In the genomic region with DNA sequence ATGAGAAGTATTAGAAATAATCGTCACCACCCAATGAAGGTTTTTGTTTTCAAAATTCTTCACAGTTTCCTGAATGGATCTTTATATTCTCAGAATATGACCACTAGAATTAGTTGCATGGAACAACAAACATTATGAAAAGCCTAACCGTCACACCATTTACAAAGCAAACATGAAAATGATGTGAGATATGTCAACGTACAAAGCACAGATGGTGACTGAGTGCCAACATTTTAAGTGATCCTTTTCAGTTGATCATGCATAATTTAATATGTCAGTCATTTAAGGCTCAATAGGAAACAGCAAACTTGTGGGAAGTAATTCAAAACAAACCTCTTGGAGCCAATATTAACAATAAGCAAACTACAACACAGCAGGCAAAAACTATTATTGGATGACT, we compare ENCODE assay signal across 23 cellular contexts.
DNase-seq lines count a peak whose midpoint lies in the region; ATAC-seq and TF ChIP-seq lines count a peak whose summit lies in the region.
"Had no signal": no experiment of that assay in that cellular context is flagged by ENCODE, and none has a peak within 500 bp of the region (broad histone marks: within the 10 kb centered on the region; RNA-seq: fewer than 3 reads in every experiment).

No MANE protein-coding gene starts in this region.

- H3K9me3 Mint-ChIP-seq in glutamatergic neuron (ENCODE audit: unreplicated experiment), result no peaks in the 10 kb centered on the region
- no peaks in the 10 kb centered on the region for H3K9me3 Mint-ChIP-seq in activated naive CD4-positive, alpha-beta T cell treated with anti-CD3 and anti-CD28 coated beads for 36 hours
- H3K9me3 Mint-ChIP-seq: activated CD4-positive, alpha-beta T cell treated with anti-CD3 and anti-CD28 coated beads, Interleukin-2, amount 10 ng/mL, durations not matched to agents 7 days and 5 days; CD8-positive, alpha-beta T cell; memory B cell; stimulated activated naive B cell treated with anti-CD40 and anti-IgM and Interleukin-4, amounts not matched to agents 10 μg/mL and 1 μg/mL and 100 μg/mL, for 72 hours had no signal

- H3K4me1 Mint-ChIP-seq in glutamatergic neuron (ENCODE audit: low read depth, unreplicated experiment), result peaks cover 6% of the 10 kb centered on the region
- H3K4me1 Mint-ChIP-seq in activated naive CD4-positive, alpha-beta T cell treated with anti-CD3 and anti-CD28 coated beads for 36 hours (ENCODE audit: low read depth), result no peaks in the 10 kb centered on the region
- H3K4me1 Mint-ChIP-seq: activated CD4-positive, alpha-beta T cell treated with anti-CD3 and anti-CD28 coated beads, Interleukin-2, amount 10 ng/mL, durations not matched to agents 7 days and 5 days; H9; memory B cell; naive thymus-derived CD8-positive, alpha-beta T cell; stimulated activated naive B cell treated with anti-CD40 and anti-IgM and Interleukin-4, amounts not matched to agents 10 μg/mL and 1 μg/mL and 100 μg/mL, for 72 hours had no signal

- DNase-seq in DMS53 (lab: John Stamatoyannopoulos, UW) (peak; percentile 80), NCI-H1417 treated with DMSO at 0.1 percent for 48 hours (lab: John Stamatoyannopoulos, UW) (peak; percentile 97), NCI-H345 treated with DMSO at 0.1 percent for 48 hours (lab: John Stamatoyannopoulos, UW; ENCODE audit: unreplicated experiment) (peak; percentile 91), glutamatergic neuron (no peak)
- no peak for DNase-seq in activated naive CD4-positive, alpha-beta T cell treated with anti-CD3 and anti-CD28 coated beads for 36 hours
- no peak for DNase-seq in activated T-cell treated with anti-CD3 and anti-CD28 coated beads, Interleukin-2, amount 50 U/mL, for 48 hours
- DNase-seq: activated CD4-positive, alpha-beta T cell treated with anti-CD3 and anti-CD28 coated beads, Interleukin-2, amount 10 ng/mL, durations not matched to agents 7 days and 5 days; activated CD8-positive, alpha-beta memory T cell treated with anti-CD3 and anti-CD28 coated beads, Interleukin-2, amount 50 U/mL, for 4 hours; activated effector memory CD4-positive, alpha-beta T cell treated with anti-CD3 and anti-CD28 coated beads, Interleukin-2, amount 50 U/mL, for 16 hours; amygdala; CD8-positive, alpha-beta T cell; EL; foreskin melanocyte; H9; Kasumi-1; naive thymus-derived CD8-positive, alpha-beta T cell; NCI-H2029; right lobe of liver; stimulated activated naive B cell treated with anti-CD40 and anti-IgM and Interleukin-4, amounts not matched to agents 10 μg/mL and 1 μg/mL and 100 μg/mL, for 72 hours; thyroid gland had no signal

- ATAC-seq in GM18907 (IDR thresholded peaks at IDR 0.05; ENCODE audit: unreplicated experiment) (no peak), GM19463 (IDR thresholded peaks at IDR 0.05; ENCODE audit: unreplicated experiment) (no peak)
- ATAC-seq: CD8-positive, alpha-beta T cell; naive thymus-derived CD8-positive, alpha-beta T cell; right lobe of liver; stimulated activated naive B cell treated with anti-CD40 and anti-IgM and Interleukin-4, amounts not matched to agents 10 μg/mL and 1 μg/mL and 100 μg/mL, for 72 hours had no signal

- no peak for TF ChIP-seq CTCF in glutamatergic neuron (IDR thresholded peaks at IDR 0.05; ENCODE audit: partially characterized antibody, unreplicated experiment)

- H3K27me3 Mint-ChIP-seq in glutamatergic neuron (ENCODE audit: unreplicated experiment), result no peaks in the 10 kb centered on the region
- no peaks in the 10 kb centered on the region for H3K27me3 Mint-ChIP-seq in activated naive CD4-positive, alpha-beta T cell treated with anti-CD3 and anti-CD28 coated beads for 36 hours (ENCODE audit: low read depth)
- H3K27me3 Mint-ChIP-seq: activated CD4-positive, alpha-beta T cell treated with anti-CD3 and anti-CD28 coated beads, Interleukin-2, amount 10 ng/mL, durations not matched to agents 7 days and 5 days; memory B cell; stimulated activated naive B cell treated with anti-CD40 and anti-IgM and Interleukin-4, amounts not matched to agents 10 μg/mL and 1 μg/mL and 100 μg/mL, for 72 hours had no signal

- intact Hi-C loops in activated naive CD4-positive, alpha-beta T cell treated with anti-CD3 and anti-CD28 coated beads for 36 hours (cut with micrococcal nuclease), result no loop called here

- CTCF ChIA-PET in activated naive CD4-positive, alpha-beta T cell treated with anti-CD3 and anti-CD28 coated beads for 36 hours (lab: Charles Lee), result no interaction called here

- peak overlapping the region; percentile 25 for H3K27ac Mint-ChIP-seq in glutamatergic neuron (ENCODE audit: unreplicated experiment)
- no peak overlapping the region for H3K27ac Mint-ChIP-seq in activated naive CD4-positive, alpha-beta T cell treated with anti-CD3 and anti-CD28 coated beads for 36 hours
- H3K27ac Mint-ChIP-seq: activated CD4-positive, alpha-beta T cell treated with anti-CD3 and anti-CD28 coated beads, Interleukin-2, amount 10 ng/mL, durations not matched to agents 7 days and 5 days; CD8-positive, alpha-beta T cell; H9; memory B cell; naive thymus-derived CD8-positive, alpha-beta T cell; stimulated activated naive B cell treated with anti-CD40 and anti-IgM and Interleukin-4, amounts not matched to agents 10 μg/mL and 1 μg/mL and 100 μg/mL, for 72 hours had no signal

- no peaks in the 10 kb centered on the region for H3K36me3 Mint-ChIP-seq in glutamatergic neuron (ENCODE audit: unreplicated experiment)
- H3K36me3 Mint-ChIP-seq in activated naive CD4-positive, alpha-beta T cell treated with anti-CD3 and anti-CD28 coated beads for 36 hours (ENCODE audit: low read depth), result no peaks in the 10 kb centered on the region
- H3K36me3 Mint-ChIP-seq: CD8-positive, alpha-beta T cell; memory B cell; naive thymus-derived CD8-positive, alpha-beta T cell; stimulated activated naive B cell treated with anti-CD40 and anti-IgM and Interleukin-4, amounts not matched to agents 10 μg/mL and 1 μg/mL and 100 μg/mL, for 72 hours had no signal

- H3K4me3 Mint-ChIP-seq in glutamatergic neuron (ENCODE audit: unreplicated experiment), result no peak overlapping the region
- H3K4me3 Mint-ChIP-seq in activated naive CD4-positive, alpha-beta T cell treated with anti-CD3 and anti-CD28 coated beads for 36 hours, result no peak overlapping the region
- H3K4me3 Mint-ChIP-seq: activated CD4-positive, alpha-beta T cell treated with anti-CD3 and anti-CD28 coated beads, Interleukin-2, amount 10 ng/mL, durations not matched to agents 7 days and 5 days; CD8-positive, alpha-beta T cell; H9; memory B cell; naive thymus-derived CD8-positive, alpha-beta T cell; stimulated activated naive B cell treated with anti-CD40 and anti-IgM and Interleukin-4, amounts not matched to agents 10 μg/mL and 1 μg/mL and 100 μg/mL, for 72 hours had no signal

Comparison
In these comparisons a context has a peak if more than half of its experiments do, and no peak if none do; other contexts are left out.
1. DNase-seq: peak in DMS53 (single experiment), NCI-H1417 treated with DMSO at 0.1 percent for 48 hours (single experiment) and NCI-H345 treated with DMSO at 0.1 percent for 48 hours (single experiment); none in glutamatergic neuron (single experiment), activated naive CD4-positive, alpha-beta T cell treated with anti-CD3 and anti-CD28 coated beads for 36 hours (single experiment) and activated T-cell treated with anti-CD3 and anti-CD28 coated beads, Interleukin-2, amount 50 U/mL, for 48 hours (0 of 2).